ENCODE assay signal across 8 cellular contexts in genomic region chr11:64762277-64762915, GRCh38. TPM values are rescaled to one million over a fixed set of nuclear protein-coding genes. Genes with fewer than 3 reads are reported as not detected.
A peak's percentile ranks its signal among the peaks of the same experiment; 100 is the strongest.
DNase-seq lines count a peak whose midpoint lies in the region; ATAC-seq, FAIRE-seq and TF ChIP-seq lines count a peak whose summit lies in the region.

No MANE protein-coding gene starts in this region.

- CTCF ChIA-PET in HCT116 (lab: Charles Lee) = interaction anchor here (0.6 kb wide), 1 partner anchor 10 kb away, joined by 3 read pairs; no protein-coding TSS in a partner anchor
- CTCF ChIA-PET in GM12878 (lab: Yijun Ruan, JAX) = interaction anchor here (1.0 to 1.6 kb wide), 2 partner anchors 10 to 13 kb away, joined by 4 to 5 read pairs; no protein-coding TSS in a partner anchor

- no peaks in the 10 kb centered on the region for H3K27me3 ChIP-seq in HCT116 (ENCODE audit: insufficient read depth, low read length)
- no peaks in the 10 kb centered on the region for H3K27me3 ChIP-seq in GM12878 (replicated peaks in 1 of 2; ENCODE audit: control insufficient read depth in 2 of 2, insufficient read depth in 2 of 2, low read length in 1 of 2)

- H3K9me3 ChIP-seq in HCT116 (ENCODE audit: control insufficient read depth in 1 of 2, insufficient read depth in 1 of 2, low read depth in 1 of 2, low read length in 2 of 2) (no peaks in the 10 kb centered on the region), GM12878 (replicated peaks; ENCODE audit: control insufficient read depth, insufficient read depth, low read length) (no peaks in the 10 kb centered on the region), mucosa of descending colon (no peaks in the 10 kb centered on the region)

- no peak overlapping the region for H3K9ac ChIP-seq in HCT116 (ENCODE audit: low read length)
- no peak overlapping the region for H3K9ac ChIP-seq in GM12878 (ENCODE audit: control insufficient read depth, insufficient read depth, low read length)

- ATAC-seq in HCT116 (0 out of 2 replicates have a peak, but pooled peaks have one; percentile 5), GM12878 (peak; percentile 11), mucosa of descending colon (peak; percentile 5), HG03025 (IDR thresholded peaks at IDR 0.05; ENCODE audit: low FRiP score, unreplicated experiment) (no peak), HG03139 (IDR thresholded peaks at IDR 0.05; ENCODE audit: unreplicated experiment) (no peak)

- TF ChIP-seq POLR2A in HCT116 (IDR thresholded peaks at IDR 0.05; ENCODE audit: borderline replicate concordance, extremely low read depth, insufficient read depth, insufficient read length) (no peak), GM12878 (IDR thresholded peaks at IDR 0.05; ENCODE audit: low read depth, low read length) (peak; percentile 85)

- H3K36me3 ChIP-seq in HCT116 (ENCODE audit: control insufficient read depth in 1 of 2, insufficient read depth in 2 of 2, low read length in 2 of 2) = peaks cover 35 to 42% of the 10 kb centered on the region in 2 experiments
- H3K36me3 ChIP-seq in GM12878 (ENCODE audit: control insufficient read depth in 2 of 2, insufficient read depth in 2 of 2, low read length in 1 of 2) = peaks cover 19 to 25% of the 10 kb centered on the region in 2 experiments
- peaks cover 15% of the 10 kb centered on the region for H3K36me3 ChIP-seq in mucosa of descending colon (ENCODE audit: low read depth)

- RAD21 ChIA-PET in HCT116 (lab: Charles Lee; ENCODE audit: low non-redundant PET in 1 of 2, low total read pairs in 2 of 2, uncharacterized antibody in 2 of 2, unreplicated experiment in 2 of 2) (interaction anchor here in 1 of 2 experiments (0.6 kb wide), 1 partner anchor 20 kb away, joined by 3 read pairs; no protein-coding TSS in a partner anchor), GM12878 (lab: Charles Lee; ENCODE audit: unreplicated experiment) (interaction anchor here (1.4 kb wide), 1 partner anchor 10 kb away, joined by 5 read pairs; no protein-coding TSS in a partner anchor)

- FAIRE-seq in GM12878 (lab: Jason Lieb, UNC) (no peak), RCC 7860 (lab: Jason Lieb, UNC) (no peak)

- SMC1A ChIA-PET in GM12878 (lab: Charles Lee; ENCODE audit: uncharacterized antibody, unreplicated experiment) = interaction anchor here (1.5 to 2.9 kb wide), 4 partner anchors 10 to 18 kb away, joined by 3 to 18 read pairs (median 8); partner anchors contain the start of gene RASGRP2

- H3K9me2 ChIP-seq in HCT116 (ENCODE audit: insufficient read depth) = no peaks in the 10 kb centered on the region

- H3K4me2 ChIP-seq in HCT116 (ENCODE audit: low read length) (no peak overlapping the region), GM12878 (ENCODE audit: control insufficient read depth, insufficient read depth) (no peak overlapping the region)

- intact Hi-C loops in HCT116 (cut with micrococcal nuclease) (no loop called here), GM12878 (cut with micrococcal nuclease; ENCODE audit: unreplicated experiment) (no loop called here), mucosa of descending colon (cut with DNase I, micrococcal nuclease) (no loop called here)

- 23% methylated on average over 9 of the region's 10 CpGs for WGBS in GM12878 (ENCODE audit: insufficient coverage, insufficient replicate concordance, low lambda C conversion rate, missing lambda C conversion rate)

- no peak overlapping the region for H3K4me3 ChIP-seq in HCT116 (replicated peaks in 1 of 2; ENCODE audit: low read depth in 1 of 2, low read length in 2 of 2)
- H3K4me3 ChIP-seq in GM12878 = no peak overlapping the region
- H3K4me3 ChIP-seq in mucosa of descending colon = no peak overlapping the region

- in situ Hi-C loops in GM12878 (cut with MboI) = no loop called here

- DNase-seq in Ammon's horn (ENCODE audit: low spot score) (peak; percentile 60), HCT116 (ENCODE audit: low read depth, low spot score) (no peak), GM12878 (ENCODE audit: low read depth, low spot score) (no peak), mucosa of descending colon (no peak), NCI-H187 treated with DMSO at 0.1 percent for 48 hours (lab: John Stamatoyannopoulos, UW) (no peak), RCC 7860 (ENCODE audit: low spot score) (no peak)

- no peak for TF ChIP-seq EP300 in GM12878 (IDR thresholded peaks at IDR 0.05; ENCODE audit: borderline replicate concordance in 1 of 2, control insufficient read depth in 1 of 2, low read depth in 2 of 2, low read length in 2 of 2)

- POLR2A ChIA-PET in HCT116 (lab: Charles Lee) (interaction anchor here (0.9 kb wide), 1 partner anchor 16 kb away, joined by 5 read pairs; the partner anchor contains the start of gene SF1), GM12878 (lab: Charles Lee) (interaction anchor here (1.0 kb wide), 1 partner anchor 9 kb away, joined by 3 read pairs; no protein-coding TSS in a partner anchor)

- H3K27ac ChIP-seq in HCT116 (ENCODE audit: low read depth, low read length) (peak overlapping the region; percentile 19; the same call in 1 of the 2 replicates), GM12878 (ENCODE audit: control insufficient read depth, insufficient read depth) (no peak overlapping the region)

- BruUV-seq in HCT116 (replicated peaks; lab: Mats Ljungman, UMichigan) (TSS peak; percentile 3), GM12878 (replicated peaks; lab: Mats Ljungman, UMichigan) (TSS peak; percentile 23)

- TF ChIP-seq RAD21 in HCT116 (IDR thresholded peaks at IDR 0.05; ENCODE audit: low read depth) (no peak), GM12878 (IDR thresholded peaks at IDR 0.05; ENCODE audit: insufficient read depth, low read depth, low read length) (no peak)

- H2AFZ ChIP-seq in HCT116 (ENCODE audit: low read depth, low read length, poor library complexity, severe bottlenecking) (no peak overlapping the region), GM12878 (ENCODE audit: control insufficient read depth, low read depth, low read length) (no peak overlapping the region)

- peaks cover 0 to 5% of the 10 kb centered on the region in 2 experiments; a peak in 1 of 4 replicates for H3K4me1 ChIP-seq in HCT116 (ENCODE audit: control insufficient read depth in 1 of 2, insufficient read depth in 2 of 2, low read length in 2 of 2)
- H3K4me1 ChIP-seq in GM12878 (ENCODE audit: control insufficient read depth, insufficient read depth, low read length) = peaks cover 17% of the 10 kb centered on the region
- peaks cover 6% of the 10 kb centered on the region for H3K4me1 ChIP-seq in mucosa of descending colon (ENCODE audit: low read depth)

- H4K20me1 ChIP-seq in HCT116 (ENCODE audit: insufficient read depth) (peaks cover 15% of the 10 kb centered on the region; the same call in 1 of the 2 replicates), GM12878 (ENCODE audit: control insufficient read depth, insufficient read depth) (peaks cover 14% of the 10 kb centered on the region)

- peaks cover 26% of the 10 kb centered on the region for H3K79me2 ChIP-seq in HCT116 (ENCODE audit: insufficient read depth, low read length)
- no peaks in the 10 kb centered on the region; the same call in 1 of the 2 replicates for H3K79me2 ChIP-seq in GM12878 (ENCODE audit: control insufficient read depth, insufficient read depth, low read length)

- TF ChIP-seq CTCF in HCT116 (IDR thresholded peaks at IDR 0.05 in 2 of 3, conservative IDR thresholded peaks at IDR 0.05 in 1 of 3; ENCODE audit: borderline replicate concordance in 1 of 3, insufficient read depth in 1 of 3, low read depth in 2 of 3, low read length in 2 of 3) (no peak), GM12878 (IDR thresholded peaks at IDR 0.05 in 2 of 3, conservative IDR thresholded peaks at IDR 0.05 in 1 of 3; ENCODE audit: control insufficient read depth in 2 of 3, extremely low read depth in 1 of 3, insufficient read depth in 1 of 3, low read depth in 3 of 3, low read length in 3 of 3) (no peak), mucosa of descending colon (IDR thresholded peaks at IDR 0.05) (no peak)

RNA-seq across cellular contexts. Expression of gene PYGM, which starts 2.6 kb away (rescaled TPM):
- total RNA-seq in HCT116 (2021; ENCODE audit: unreplicated experiment) (1.7 TPM), GM12878 (2014; rRNA removed) (0.27 and 0.34 TPM in 2 replicates), GM12878 (2014; rRNA removed; fragmentation: Illumina TruSeq; extraction: Trizol) (0.23 and 0.27 TPM in 2 replicates), GM12878 (2021) (0.28 and 0.35 TPM in 2 replicates), mucosa of descending colon (10 to 100 TPM in 1 of 3 donors, 1 to 10 TPM in 2; 2.0 to 21.1 (median 2.8) TPM)
- polyA plus RNA-seq in HCT116 (2012) = 0.51 and 0.56 TPM in 2 replicates
- total RNA-seq in GM12878 (2013; cell fraction: nucleolus; rRNA removed) = 2.2 and 3.1 TPM in 2 replicates
- polyA plus RNA-seq in GM12878 (2011; ENCODE audit: low read depth) = 0.42 TPM
- polyA plus RNA-seq in GM12878 (2011; rRNA removed) (0.32 and 0.33 TPM in 2 replicates), GM12878 (2014; fragmentation: Illumina TruSeq; extraction: Trizol) (0.19 TPM in 1 of 2 replicates, not detected in the other), GM12878 (2014; fragmentation: Nextera tagmentation; extraction: Ambion mirVana) (under 1 TPM; 0.04 to 0.08 TPM), GM12878 (2014; rRNA removed) (0.61 and 3.7 TPM in 2 replicates), GM12878 (2016; fragmentation: Nextera tagmentation; extraction: Ambion mirVana) (under 1 TPM in 1 of 2 experiments, not detected in 1; 0.04 TPM)
- 0.19 and 0.20 TPM in 2 replicates for polyA plus RNA-seq in GM12878 (2011; cell fraction: cytosol; rRNA removed)
- polyA plus RNA-seq in GM12878 (2011; cell fraction: nucleus; rRNA removed) = 1.1 and 1.4 TPM in 2 replicates
- polyA plus RNA-seq in GM12878 (2012) = 0.80 and 0.88 TPM in 2 replicates
- polyA minus RNA-seq in GM12878 (2011; rRNA and poly(A)+ RNA removed) = 0.72 and 0.95 TPM in 2 replicates
- polyA minus RNA-seq in GM12878 (2011; cell fraction: cytosol; rRNA and poly(A)+ RNA removed) = not detected in 2 replicates
- polyA minus RNA-seq in GM12878 (2011; cell fraction: nucleus; rRNA and poly(A)+ RNA removed) = 0.48 and 2.0 TPM in 2 replicates

RNA-seq across cellular contexts. Expression of gene SF1, which starts 15.9 kb away (rescaled TPM):
- total RNA-seq in HCT116 (2021; ENCODE audit: unreplicated experiment) (403 TPM), GM12878 (2014; rRNA removed) (88.2 and 111 TPM in 2 replicates), GM12878 (2014; rRNA removed; fragmentation: Illumina TruSeq; extraction: Trizol) (76.0 and 84.4 TPM in 2 replicates), GM12878 (2021) (327 and 337 TPM in 2 replicates), mucosa of descending colon (100 to 1,000 TPM; 223 to 317 (median 241) TPM)
- polyA plus RNA-seq in HCT116 (2012) = 177 and 219 TPM in 2 replicates
- total RNA-seq in GM12878 (2013; cell fraction: nucleolus; rRNA removed) = 483 and 541 TPM in 2 replicates
- 194 TPM for polyA plus RNA-seq in GM12878 (2011; ENCODE audit: low read depth)
- polyA plus RNA-seq in GM12878 (2011; rRNA removed) (82.5 and 84.8 TPM in 2 replicates), GM12878 (2014; fragmentation: Illumina TruSeq; extraction: Trizol) (216 and 280 TPM in 2 replicates), GM12878 (2014; fragmentation: Nextera tagmentation; extraction: Ambion mirVana) (10 to 100 TPM; 13.6 to 29.6 TPM), GM12878 (2014; rRNA removed) (155 and 172 TPM in 2 replicates), GM12878 (2016; fragmentation: Nextera tagmentation; extraction: Ambion mirVana) (100 to 1,000 TPM in 1 of 2 experiments, 10 to 100 TPM in 1; 97.4 to 109 TPM)
- 66.7 and 83.7 TPM in 2 replicates for polyA plus RNA-seq in GM12878 (2011; cell fraction: cytosol; rRNA removed)
- polyA plus RNA-seq in GM12878 (2011; cell fraction: nucleus; rRNA removed) = 212 and 291 TPM in 2 replicates
- polyA plus RNA-seq in GM12878 (2012) = 178 and 252 TPM in 2 replicates
- 79.1 and 94.2 TPM in 2 replicates for polyA minus RNA-seq in GM12878 (2011; rRNA and poly(A)+ RNA removed)
- polyA minus RNA-seq in GM12878 (2011; cell fraction: cytosol; rRNA and poly(A)+ RNA removed) = 53.6 and 66.4 TPM in 2 replicates
- 124 and 191 TPM in 2 replicates for polyA minus RNA-seq in GM12878 (2011; cell fraction: nucleus; rRNA and poly(A)+ RNA removed)

RNA-seq across cellular contexts. Expression of gene RASGRP2, which starts 18.5 kb away (rescaled TPM):
- total RNA-seq in HCT116 (2021; ENCODE audit: unreplicated experiment) (12.8 TPM), GM12878 (2014; rRNA removed) (5.5 and 6.8 TPM in 2 replicates), GM12878 (2014; rRNA removed; fragmentation: Illumina TruSeq; extraction: Trizol) (1.7 and 3.0 TPM in 2 replicates), GM12878 (2021) (8.3 and 9.0 TPM in 2 replicates), mucosa of descending colon (10 to 100 TPM in 1 of 3 donors, 1 to 10 TPM in 2; 3.3 to 25.6 (median 9.7) TPM)
- 14.6 and 18.7 TPM in 2 replicates for polyA plus RNA-seq in HCT116 (2012)
- total RNA-seq in GM12878 (2013; cell fraction: nucleolus; rRNA removed) = 17.4 and 18.5 TPM in 2 replicates
- 4.3 TPM for polyA plus RNA-seq in GM12878 (2011; ENCODE audit: low read depth)
- polyA plus RNA-seq in GM12878 (2011; rRNA removed) (3.0 and 6.2 TPM in 2 replicates), GM12878 (2014; fragmentation: Illumina TruSeq; extraction: Trizol) (2.6 and 2.7 TPM in 2 replicates), GM12878 (2014; fragmentation: Nextera tagmentation; extraction: Ambion mirVana) (under 1 TPM; 0.26 to 0.66 TPM), GM12878 (2014; rRNA removed) (7.0 and 11.2 TPM in 2 replicates), GM12878 (2016; fragmentation: Nextera tagmentation; extraction: Ambion mirVana) (1 to 10 TPM; 4.5 to 6.4 TPM)
- polyA plus RNA-seq in GM12878 (2011; cell fraction: cytosol; rRNA removed) = 6.3 and 8.3 TPM in 2 replicates
- 39.4 and 45.3 TPM in 2 replicates for polyA plus RNA-seq in GM12878 (2011; cell fraction: nucleus; rRNA removed)
- polyA plus RNA-seq in GM12878 (2012) = 7.1 and 14.4 TPM in 2 replicates
- polyA minus RNA-seq in GM12878 (2011; rRNA and poly(A)+ RNA removed) = 2.6 and 3.7 TPM in 2 replicates
- 2.1 and 3.2 TPM in 2 replicates for polyA minus RNA-seq in GM12878 (2011; cell fraction: cytosol; rRNA and poly(A)+ RNA removed)
- polyA minus RNA-seq in GM12878 (2011; cell fraction: nucleus; rRNA and poly(A)+ RNA removed) = 5.0 and 6.9 TPM in 2 replicates

RNA-seq across cellular contexts. Expression of gene NRXN2, which starts 39.4 kb away (rescaled TPM):
- 1.5 TPM for total RNA-seq in HCT116 (2021; ENCODE audit: unreplicated experiment)
- 0.73 and 1.7 TPM in 2 replicates for polyA plus RNA-seq in HCT116 (2012)
- 1.8 and 2.7 TPM in 2 replicates for total RNA-seq in GM12878 (2013; cell fraction: nucleolus; rRNA removed)
- total RNA-seq in GM12878 (2014; rRNA removed) = 0.06 TPM in 1 of 2 replicates, not detected in the other
- 0.18 and 0.22 TPM in 2 replicates for total RNA-seq in GM12878 (2014; rRNA removed; fragmentation: Illumina TruSeq; extraction: Trizol)
- total RNA-seq in GM12878 (2021) = 0.29 and 0.74 TPM in 2 replicates
- polyA plus RNA-seq in GM12878 (2011; ENCODE audit: low read depth) = not detected
- polyA plus RNA-seq in GM12878 (2011; rRNA removed) = 1.1 and 1.4 TPM in 2 replicates
- 2.2 and 2.7 TPM in 2 replicates for polyA plus RNA-seq in GM12878 (2011; cell fraction: cytosol; rRNA removed)
- 8.3 and 17.7 TPM in 2 replicates for polyA plus RNA-seq in GM12878 (2011; cell fraction: nucleus; rRNA removed)
- polyA plus RNA-seq in GM12878 (2012) = 0.11 and 0.32 TPM in 2 replicates
- 0.09 TPM in 1 of 2 replicates, not detected in the other for polyA plus RNA-seq in GM12878 (2014; fragmentation: Illumina TruSeq; extraction: Trizol)
- polyA plus RNA-seq in GM12878 (2014; fragmentation: Nextera tagmentation; extraction: Ambion mirVana) = under 1 TPM; 0.03 to 0.07 TPM
- polyA plus RNA-seq in GM12878 (2014; rRNA removed) = 0.08 and 0.28 TPM in 2 replicates
- under 1 TPM; 0.24 to 0.52 TPM for polyA plus RNA-seq in GM12878 (2016; fragmentation: Nextera tagmentation; extraction: Ambion mirVana)
- polyA minus RNA-seq in GM12878 (2011; rRNA and poly(A)+ RNA removed) = 11.6 and 16.6 TPM in 2 replicates
- 9.4 and 11.8 TPM in 2 replicates for polyA minus RNA-seq in GM12878 (2011; cell fraction: cytosol; rRNA and poly(A)+ RNA removed)
- polyA minus RNA-seq in GM12878 (2011; cell fraction: nucleus; rRNA and poly(A)+ RNA removed) = 5.4 and 16.4 TPM in 2 replicates
- total RNA-seq in mucosa of descending colon = 10 to 100 TPM in 1 of 3 donors, 1 to 10 TPM in 2; 3.9 to 42.0 (median 6.9) TPM

RNA-seq across cellular contexts. Expression of gene MAP4K2, which starts 40.6 kb away (rescaled TPM):
- 44.2 TPM for total RNA-seq in HCT116 (2021; ENCODE audit: unreplicated experiment)
- polyA plus RNA-seq in HCT116 (2012) = 37.5 and 38.1 TPM in 2 replicates
- 51.0 and 55.9 TPM in 2 replicates for total RNA-seq in GM12878 (2013; cell fraction: nucleolus; rRNA removed)
- total RNA-seq in GM12878 (2014; rRNA removed) = 66.7 and 74.7 TPM in 2 replicates
- total RNA-seq in GM12878 (2014; rRNA removed; fragmentation: Illumina TruSeq; extraction: Trizol) = 36.9 and 41.0 TPM in 2 replicates
- total RNA-seq in GM12878 (2021) = 78.1 and 79.2 TPM in 2 replicates
- 11.2 TPM for polyA plus RNA-seq in GM12878 (2011; ENCODE audit: low read depth)
- 27.3 and 49.9 TPM in 2 replicates for polyA plus RNA-seq in GM12878 (2011; rRNA removed)
- 73.2 and 91.2 TPM in 2 replicates for polyA plus RNA-seq in GM12878 (2011; cell fraction: cytosol; rRNA removed)
- 284 and 290 TPM in 2 replicates for polyA plus RNA-seq in GM12878 (2011; cell fraction: nucleus; rRNA removed)
- polyA plus RNA-seq in GM12878 (2012) = 33.8 and 37.8 TPM in 2 replicates
- polyA plus RNA-seq in GM12878 (2014; fragmentation: Illumina TruSeq; extraction: Trizol) = 16.1 and 42.8 TPM in 2 replicates
- 1 to 10 TPM in 1 of 2 experiments, under 1 TPM in 1; 0.98 to 4.4 TPM for polyA plus RNA-seq in GM12878 (2014; fragmentation: Nextera tagmentation; extraction: Ambion mirVana)
- polyA plus RNA-seq in GM12878 (2014; rRNA removed) = 69.0 and 71.8 TPM in 2 replicates
- polyA plus RNA-seq in GM12878 (2016; fragmentation: Nextera tagmentation; extraction: Ambion mirVana) = 10 to 100 TPM; 47.8 to 52.9 TPM
- polyA minus RNA-seq in GM12878 (2011; rRNA and poly(A)+ RNA removed) = 58.6 and 101 TPM in 2 replicates
- 25.9 and 26.6 TPM in 2 replicates for polyA minus RNA-seq in GM12878 (2011; cell fraction: cytosol; rRNA and poly(A)+ RNA removed)
- polyA minus RNA-seq in GM12878 (2011; cell fraction: nucleus; rRNA and poly(A)+ RNA removed) = 50.8 and 62.9 TPM in 2 replicates
- 10 to 100 TPM in 2 of 3 donors, 1 to 10 TPM in 1; 8.7 to 16.8 (median 14.1) TPM for total RNA-seq in mucosa of descending colon

Comparison
In these comparisons a context has a peak if more than half of its experiments do, and no peak if none do; other contexts are left out.
1. ATAC-seq: peak in HCT116 (single experiment), GM12878 (single experiment) and mucosa of descending colon (single experiment); none in HG03025 (single experiment) and HG03139 (single experiment).